ENCODE assay signal across 1 cellular context in genomic region chr1:112735752-112736151, GRCh38.
TF ChIP-seq lines count a peak whose summit lies in the region.

No MANE protein-coding gene starts in this region.

TF ChIP-seq in HCT116, 20 proteins besides CTCF, POLR2A, EP300 and RAD21 (continued from another document):
- TF ChIP-seq ZFX (IDR thresholded peaks at IDR 0.05) (no peak), CEBPB (IDR thresholded peaks at IDR 0.05; ENCODE audit: low read depth) (peak; percentile 41), ZNF274 (IDR thresholded peaks at IDR 0.05; ENCODE audit: low read depth, low read length) (no peak)
